ENCODE assay signal across 8 cellular contexts in genomic region chr5:141878186-141878770, GRCh38. TPM values are rescaled to one million over a fixed set of nuclear protein-coding genes. Genes with fewer than 3 reads are reported as not detected.
A peak's percentile ranks its signal among the peaks of the same experiment; 100 is the strongest.
DNase-seq lines count a peak whose midpoint lies in the region; ATAC-seq and TF ChIP-seq lines count a peak whose summit lies in the region.

Gene PCDH1, minus strand, starts transcription at chr5:141878410. Its CDS starts 148 bp downstream, at chr5:141878262.

- H3K9me3 ChIP-seq in mesodermal cell (ENCODE audit: control insufficient read depth, low read length), result no peaks in the 10 kb centered on the region
- no peaks in the 10 kb centered on the region for H3K9me3 ChIP-seq in testis

- H3K27ac ChIP-seq in GM23338 (ENCODE audit: low read depth) (peak within 1 kb of the TSS; percentile 98), epithelial cell of prostate (peak within 1 kb of the TSS; percentile 79), mesodermal cell (ENCODE audit: low read depth, low read length, severe bottlenecking) (no peak within 1 kb of the TSS), testis (peak within 1 kb of the TSS in 1 of 2 donors; percentile 11)

- peaks cover 47% of the 10 kb centered on the region for H3K79me2 ChIP-seq in GM23338 (replicated peaks; ENCODE audit: insufficient read depth)

- peaks cover 27% of the 10 kb centered on the region for H3F3A ChIP-seq in GM23338 (replicated peaks; ENCODE audit: low read depth)

- H3K4me3 Mint-ChIP-seq in GM23338 (peak within 1 kb of the TSS; percentile 96), activated B cell treated with CpG ODN at 0.5 μM for 24 hours (peak within 1 kb of the TSS; percentile 79)

- ATAC-seq in GM23338 (peak; percentile 15), activated B cell treated with CpG ODN at 0.5 μM for 24 hours (ENCODE audit: low read depth) (peak; percentile 45)

- no peak for TF ChIP-seq POLR2A in testis (IDR thresholded peaks at IDR 0.05)

- in situ Hi-C loops in ACHN (cut with HindIII; ENCODE audit: low pct_ligation_motif_present, low pct_unique_long_range_greater_than_20kb, low sequenced_read_pairs), result no loop called here

- H2AFZ ChIP-seq in GM23338, result peak within 1 kb of the TSS; percentile 87; the same call in 1 of the 2 replicates

- intact Hi-C loops in activated B cell treated with CpG ODN at 0.5 μM for 24 hours (cut with micrococcal nuclease), result loop anchor here (2.0 to 10.0 kb wide), 6 partner anchors 37 to 463 kb away; partner anchors contain the start of genes PCDHGA10 and PCDHGB7
- intact Hi-C loops in testis (cut with DNase I; ENCODE audit: low total_unique reads), result loop anchor here (5.0 kb wide), 1 partner anchor 176 kb away; no protein-coding TSS in a partner anchor

- no peaks in the 10 kb centered on the region for H3K9me2 ChIP-seq in GM23338 (ENCODE audit: insufficient read depth)

- POLR2A ChIA-PET in activated B cell treated with CpG ODN at 0.5 μM for 24 hours (lab: Charles Lee), result interaction anchor here (1.0 to 2.4 kb wide), 5 partner anchors 8 to 227 kb away, joined by 3 to 7 read pairs (median 3); partner anchors contain the start of genes DELE1, FCHSD1 and RNF14

- H3K36me3 Mint-ChIP-seq in GM23338 (ENCODE audit: low read depth) (peaks cover 14% of the 10 kb centered on the region), activated B cell treated with CpG ODN at 0.5 μM for 24 hours (ENCODE audit: low read depth) (no peaks in the 10 kb centered on the region)

- H4K20me1 ChIP-seq in GM23338 (replicated peaks; ENCODE audit: insufficient read depth), result 0 out of 2 replicates have a peak, but pooled peaks cover 14% of the 10 kb centered on the region

- H3K4me1 Mint-ChIP-seq in GM23338 (peaks cover 57% of the 10 kb centered on the region), activated B cell treated with CpG ODN at 0.5 μM for 24 hours (peaks cover 34% of the 10 kb centered on the region)

- H3K4me2 ChIP-seq in GM23338, result peak within 1 kb of the TSS; percentile 100

- no peaks in the 10 kb centered on the region for H3K9me3 Mint-ChIP-seq in GM23338
- no peaks in the 10 kb centered on the region for H3K9me3 Mint-ChIP-seq in activated B cell treated with CpG ODN at 0.5 μM for 24 hours

- H3K4me3 ChIP-seq in GM23338 (peak within 1 kb of the TSS; percentile 98), mesodermal cell (ENCODE audit: extremely low read depth, insufficient read depth, low read length, poor library complexity, severe bottlenecking) (peak within 1 kb of the TSS; percentile 62), testis (peak within 1 kb of the TSS; percentile 57 to 63)

- CTCF ChIA-PET in activated B cell treated with CpG ODN at 0.5 μM for 24 hours (lab: Charles Lee), result interaction anchor here (0.5 to 7.1 kb wide), 15 partner anchors 14 to 1476 kb away, joined by 3 to 109 read pairs (median 5); partner anchors contain the start of gene PCDH12

- no peak for TF ChIP-seq CTCF in GM23338 (conservative IDR thresholded peaks at IDR 0.05; ENCODE audit: low read depth in 2 of 2)
- no peak for TF ChIP-seq CTCF in activated B cell treated with CpG ODN at 0.5 μM for 24 hours (IDR thresholded peaks at IDR 0.05)
- no peak for TF ChIP-seq CTCF in testis (IDR thresholded peaks at IDR 0.05)

- 0 to 1% methylated on average over 4 to 27 of the region's 64 CpGs for WGBS in mesodermal cell (ENCODE audit: insufficient coverage in 2 of 2), 2 experiments
- 0 to 1% methylated on average over 3 to 46 of the region's 64 CpGs for WGBS in testis, 2 donors

- H3K27me3 ChIP-seq in GM23338 (ENCODE audit: insufficient read depth) (no peaks in the 10 kb centered on the region), testis (no peaks in the 10 kb centered on the region)

- no peaks in the 10 kb centered on the region for H3K36me3 ChIP-seq in GM23338 (ENCODE audit: insufficient read depth)
- no peaks in the 10 kb centered on the region for H3K36me3 ChIP-seq in mesodermal cell (ENCODE audit: control insufficient read depth, insufficient read depth, low read length)
- no peaks in the 10 kb centered on the region for H3K36me3 ChIP-seq in testis (ENCODE audit: low read depth, missing control alignments)

- peak within 1 kb of the TSS; percentile 96 for H3K27ac Mint-ChIP-seq in GM23338
- peak within 1 kb of the TSS; percentile 43 for H3K27ac Mint-ChIP-seq in activated B cell treated with CpG ODN at 0.5 μM for 24 hours

- H3K4me1 ChIP-seq in GM23338 (ENCODE audit: insufficient read depth), result peaks cover 63% of the 10 kb centered on the region
- peaks cover 54% of the 10 kb centered on the region for H3K4me1 ChIP-seq in mesodermal cell (ENCODE audit: control insufficient read depth, insufficient read depth, low read length, poor library complexity, severe bottlenecking)
- peaks cover 43% of the 10 kb centered on the region for H3K4me1 ChIP-seq in testis

- H3K27me3 Mint-ChIP-seq in GM23338 (ENCODE audit: insufficient read depth, low read depth, poor library complexity), result peaks cover 26% of the 10 kb centered on the region
- H3K27me3 Mint-ChIP-seq in activated B cell treated with CpG ODN at 0.5 μM for 24 hours, result peaks cover 72% of the 10 kb centered on the region

- DNase-seq in ACHN (peak; percentile 28), GM23338 (ENCODE audit: low spot score) (peak; percentile 77), activated B cell treated with CpG ODN at 0.5 μM for 24 hours (peak; percentile 43), epithelial cell of prostate (ENCODE audit: low read depth, low spot score) (no peak), testis (peak; percentile 22), NOMO-1 treated with DMSO at 0.1 percent for 48 hours (lab: John Stamatoyannopoulos, UW; ENCODE audit: unreplicated experiment) (no peak), iPS-NIHi7 (ENCODE audit: extremely low spot score) (no peak)

TF ChIP-seq in GM23338, 12 proteins besides CTCF, POLR2A, EP300 and RAD21 (continues in another document):
- TF ChIP-seq ZNF114 (CRISPR knock-in tag; IDR thresholded peaks at IDR 0.05) (no peak), EZH2phosphoT487 (IDR thresholded peaks at IDR 0.05; ENCODE audit: unreplicated experiment) (no peak), POLR2AphosphoS5 (IDR thresholded peaks at IDR 0.05; ENCODE audit: low read depth) (no peak), ZNF462 (CRISPR knock-in tag; IDR thresholded peaks at IDR 0.05) (no peak)

RNA-seq across cellular contexts. Expression of gene PCDH1, which starts in this region (rescaled TPM):
- total RNA-seq in GM23338 (2014; rRNA removed; shearing (Covaris generic)), result 155 and 183 TPM in 2 replicates
- polyA plus RNA-seq in GM23338 (2016; fragmentation: Nextera tagmentation; extraction: Ambion mirVana), result 26.2 and 27.8 TPM in 2 replicates
- not detected in 2 replicates for total RNA-seq in activated B cell treated with CpG ODN at 0.5 μM for 24 hours
- polyA plus RNA-seq in mesodermal cell (2013, experiment 1 of 2), result 25.9 TPM
- 18.5 TPM for polyA plus RNA-seq in mesodermal cell (2013, experiment 2 of 2)
- 10 to 100 TPM in 1 of 2 donors, 1 to 10 TPM in 1; 9.6 to 10.6 TPM for total RNA-seq in testis
- polyA plus RNA-seq in testis (ENCODE audit: insufficient read depth, low read depth, low replicate concordance), result 5.6 TPM

Comparison
In these comparisons a context has a peak if more than half of its experiments do, and no peak if none do; other contexts are left out.
1. RNA of gene PCDH1 (total RNA-seq): 155 to 183 TPM in GM23338; 9.6 to 10.6 TPM in testis and not detected in activated B cell treated with CpG ODN at 0.5 μM for 24 hours; every median in the first group is over 10 times any median in the second.
2. Peak in DNase-seq and ATAC-seq in activated B cell treated with CpG ODN at 0.5 μM for 24 hours; RNA of the gene not detected or under 1 TPM.
3. DNase-seq: peak in ACHN (single experiment), GM23338 (single experiment) and testis (single experiment); none in epithelial cell of prostate (single experiment), NOMO-1 treated with DMSO at 0.1 percent for 48 hours (single experiment) and iPS-NIHi7 (single experiment).
4. Peak in every context shown above with its lines, with median percentiles within 50 percentile points of each other: H3K4me3 ChIP-seq.